Comparison of ENCODE assay signal across 17 cellular contexts in the genomic region with DNA sequence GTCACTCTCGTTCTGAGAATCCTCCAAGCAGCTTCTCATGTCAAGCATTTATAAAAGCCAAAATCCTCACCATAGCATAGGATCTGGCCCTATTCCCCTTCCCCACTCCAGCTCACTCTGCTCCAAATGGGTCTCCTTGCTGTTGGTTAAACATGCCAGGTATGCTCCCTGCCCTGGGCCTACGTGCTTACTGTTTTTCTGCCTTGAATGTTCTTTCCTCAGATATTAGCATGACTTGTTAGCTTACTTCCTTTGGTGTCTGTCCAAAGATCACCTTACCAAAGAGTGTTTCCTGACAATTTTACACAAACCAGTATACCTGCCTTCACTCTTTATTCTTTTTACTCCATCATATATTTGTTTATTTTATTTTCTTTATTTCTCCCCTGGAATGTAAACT.
"Had no signal": no experiment of that assay in that cellular context is flagged by ENCODE, and none has a peak within 500 bp of the region (broad histone marks: within the 10 kb centered on the region; RNA-seq: fewer than 3 reads in every experiment).

No MANE protein-coding gene starts in this region.

- H3K27me3 Mint-ChIP-seq: naive B cell, progenitor cell of endocrine pancreas had no signal

- ATAC-seq: gastroesophageal sphincter, left ventricle myocardium superior, right cardiac atrium had no signal

- H3K9me3 Mint-ChIP-seq: immature natural killer cell, naive B cell, nephron had no signal

- H3K27me3 ChIP-seq: esophagus squamous epithelium, gastroesophageal sphincter, pancreas, tibial artery had no signal

- H3K9me3 ChIP-seq: esophagus squamous epithelium, gastroesophageal sphincter, pancreas, tibial artery had no signal

- DNase-seq: cortex of kidney; esophagus squamous epithelium; foreskin fibroblast; immature natural killer cell; left ventricle myocardium superior; mesendoderm; naive B cell; occipital lobe; pancreas; right cardiac atrium; stimulated activated CD4-positive, alpha-beta T cell treated with anti-CD3 and anti-CD28 coated beads, Interleukin-2, amount 100 ng/mL, for 48 hours; stimulated activated naive CD4-positive, alpha-beta T cell treated with Interleukin-2 at 50 U/mL for 16 hours; tibial artery had no signal

- H3K27ac ChIP-seq: esophagus squamous epithelium, gastroesophageal sphincter, pancreas, tibial artery had no signal

- H3K4me1 Mint-ChIP-seq: nephron had no signal

- H3K27ac Mint-ChIP-seq: nephron, progenitor cell of endocrine pancreas had no signal

- H3K4me1 ChIP-seq: esophagus squamous epithelium, gastroesophageal sphincter, tibial artery had no signal

- H3K36me3 ChIP-seq: pancreas had no signal

- H3K4me3 ChIP-seq: esophagus squamous epithelium, gastroesophageal sphincter, pancreas, smooth muscle cell, tibial artery had no signal

- H3K4me3 Mint-ChIP-seq: immature natural killer cell, naive B cell, nephron had no signal
